Comparison of ENCODE assay signal across 1 cellular context in genomic region chr10:119370046-119370770, GRCh38.
TF ChIP-seq lines count a peak whose summit lies in the region.

No MANE protein-coding gene starts in this region.

TF ChIP-seq in liver, 16 proteins besides CTCF, POLR2A, EP300 and RAD21 (continued from another document):
- TF ChIP-seq REST (IDR thresholded peaks at IDR 0.05) (no peak), HNF4G (IDR thresholded peaks at IDR 0.05) (no peak), ZBTB33 (IDR thresholded peaks at IDR 0.05) (no peak), RXRA (IDR thresholded peaks at IDR 0.05) (no peak), FOXA1 (IDR thresholded peaks at IDR 0.05) (no peak), YY1 (IDR thresholded peaks at IDR 0.05) (no peak), ATF3 (IDR thresholded peaks at IDR 0.05) (no peak), GABPA (IDR thresholded peaks at IDR 0.05 in 1 of 2, conservative IDR thresholded peaks at IDR 0.05 in 1 of 2) (no peak), JUND (IDR thresholded peaks at IDR 0.05) (no peak)
- TF ChIP-seq, protein P1, sequence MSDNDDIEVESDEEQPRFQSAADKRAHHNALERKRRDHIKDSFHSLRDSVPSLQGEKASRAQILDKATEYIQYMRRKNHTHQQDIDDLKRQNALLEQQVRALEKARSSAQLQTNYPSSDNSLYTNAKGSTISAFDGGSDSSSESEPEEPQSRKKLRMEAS (IDR thresholded peaks at IDR 0.05): no peak
